Comparison of ENCODE assay signal across 20 cellular contexts in the genomic region with DNA sequence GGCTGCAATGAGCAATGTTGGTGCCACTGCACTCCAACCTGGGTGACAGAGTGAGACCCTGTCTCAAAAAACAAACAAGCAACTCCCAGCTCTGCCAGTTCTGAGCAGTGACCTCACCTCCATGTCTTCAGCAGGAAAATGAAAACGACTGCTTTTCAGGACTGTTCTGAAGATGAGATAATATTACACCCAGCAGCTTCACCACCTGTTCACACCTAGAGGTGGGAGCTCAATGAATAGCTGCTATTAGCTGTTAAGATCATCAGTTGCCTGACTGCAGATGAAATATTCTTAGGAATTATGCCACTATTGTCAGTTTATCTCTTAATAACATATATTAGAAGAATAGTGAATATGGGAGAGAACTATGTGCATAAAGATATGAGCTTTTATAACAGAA. TPM values are rescaled to one million over a fixed set of nuclear protein-coding genes. Genes with fewer than 3 reads are reported as not detected.
A peak's percentile ranks its signal among the peaks of the same experiment; 100 is the strongest.
DNase-seq lines count a peak whose midpoint lies in the region; ATAC-seq, FAIRE-seq and TF ChIP-seq lines count a peak whose summit lies in the region.
"Had no signal": no experiment of that assay in that cellular context is flagged by ENCODE, and none has a peak within 500 bp of the region (broad histone marks: within the 10 kb centered on the region; RNA-seq: fewer than 3 reads in every experiment).

No MANE protein-coding gene starts in this region.

- POLR2A ChIA-PET in HepG2 (lab: Yijun Ruan, JAX) = interaction anchor here (0.6 kb wide), 1 partner anchor 234 kb away, joined by 4 read pairs; no protein-coding TSS in a partner anchor

- in situ Hi-C loops in HepG2 (cut with HindIII; ENCODE audit: extremely low pct_ligation_motif_present, low pct_unique_long_range_greater_than_20kb) = loop anchor here (5.0 to 10.0 kb wide), 2 partner anchors 158 to 316 kb away; partner anchors contain the start of genes AIMP2 and PMS2

- no peak overlapping the region for H3K4me3 ChIP-seq in HepG2 (replicated peaks in 1 of 3; ENCODE audit: insufficient read depth in 1 of 3, low read depth in 2 of 3, low read length in 3 of 3)
- H3K4me3 ChIP-seq in right lobe of liver = no peak overlapping the region
- H3K4me3 ChIP-seq: BLaER1 treated with 17β-estradiol and CSF1 and Interleukin-3, amounts not matched to agents 10 nM and 100 nM; GM23248; Peyer's patch had no signal

- no peak for FAIRE-seq in HepG2 (lab: Jason Lieb, UNC)

- TF ChIP-seq CTCF in HepG2 (CRISPR knock-in tag; IDR thresholded peaks at IDR 0.05) = no peak
- TF ChIP-seq CTCF in right lobe of liver (IDR thresholded peaks at IDR 0.05) = no peak

- TF ChIP-seq RAD21 in HepG2 (CRISPR knock-in tag; IDR thresholded peaks at IDR 0.05) = no peak

- H3K36me3 ChIP-seq in HepG2 (replicated peaks in 1 of 2; ENCODE audit: control insufficient read depth in 1 of 2, insufficient read depth in 2 of 2, low read length in 2 of 2) = no peaks in the 10 kb centered on the region
- H3K36me3 ChIP-seq in right lobe of liver = no peaks in the 10 kb centered on the region
- H3K36me3 ChIP-seq: BLaER1 treated with 17β-estradiol and CSF1 and Interleukin-3, amounts not matched to agents 10 nM and 100 nM; Peyer's patch had no signal

- no peak overlapping the region for H3K4me2 ChIP-seq in HepG2 (ENCODE audit: low read depth, low read length)
- H3K4me2 ChIP-seq: KMS-11 had no signal

- no peak overlapping the region for H2AFZ ChIP-seq in HepG2 (ENCODE audit: low read length)
- H2AFZ ChIP-seq: GM23248 had no signal

- TF ChIP-seq POLR2A in HepG2 (IDR thresholded peaks at IDR 0.05; ENCODE audit: insufficient read depth in 1 of 2, low read depth in 2 of 2, low read length in 2 of 2) (no peak), right lobe of liver (IDR thresholded peaks at IDR 0.05) (no peak)

- 27% methylated on average over 1 of the region's 1 CpG for WGBS in HepG2 (ENCODE audit: low lambda C conversion rate)
- WGBS in right lobe of liver (ENCODE audit: insufficient coverage, low coverage, low lambda C conversion rate, missing lambda C conversion rate) = 17% methylated on average over 1 of the region's 1 CpG

- H3K4me1 ChIP-seq in HepG2 (ENCODE audit: insufficient read depth, low read length) (peaks cover 14% of the 10 kb centered on the region), right lobe of liver (no peaks in the 10 kb centered on the region)
- H3K4me1 ChIP-seq: Peyer's patch had no signal

- TF ChIP-seq EP300 in HepG2 (IDR thresholded peaks at IDR 0.05; ENCODE audit: low read depth in 2 of 2, low read length in 2 of 2) (no peak), HepG2 (CRISPR knock-in tag; IDR thresholded peaks at IDR 0.05; ENCODE audit: borderline replicate concordance) (no peak)

- H4K20me1 ChIP-seq in HepG2 (ENCODE audit: insufficient read depth, low read length) = no peaks in the 10 kb centered on the region
- H4K20me1 ChIP-seq: BLaER1 treated with 17β-estradiol and CSF1 and Interleukin-3, amounts not matched to agents 10 nM and 100 nM had no signal

- H3K9me3 ChIP-seq in HepG2 (ENCODE audit: low read length) (no peaks in the 10 kb centered on the region), right lobe of liver (no peaks in the 10 kb centered on the region)
- H3K9me3 ChIP-seq: BLaER1 treated with 17β-estradiol and CSF1 and Interleukin-3, amounts not matched to agents 10 nM and 100 nM; Peyer's patch had no signal

- CTCF ChIA-PET in HepG2 (lab: Yijun Ruan, JAX; ENCODE audit: low intra/inter-chr PET ratio, low total read pairs) = no interaction called here

- no peak overlapping the region for H3K27ac ChIP-seq in HepG2 (ENCODE audit: extremely low read length, insufficient read depth, low read length)
- H3K27ac ChIP-seq in right lobe of liver = no peak overlapping the region
- H3K27ac ChIP-seq: BLaER1 treated with 17β-estradiol and CSF1 and Interleukin-3, amounts not matched to agents 10 nM and 100 nM; GM23248; KMS-11; Peyer's patch had no signal

- ATAC-seq in HepG2 = no peak
- no peak for ATAC-seq in right lobe of liver
- ATAC-seq in GM21360 (IDR thresholded peaks at IDR 0.05; ENCODE audit: unreplicated experiment) = no peak

- DNase-seq in HepG2 (ENCODE audit: low spot score) = no peak
- no peak for DNase-seq in right lobe of liver
- peak; percentile 49 for DNase-seq in NCI-H146 (lab: John Stamatoyannopoulos, UW)
- peak; percentile 75 for DNase-seq in NCI-H69 (lab: John Stamatoyannopoulos, UW)
- DNase-seq in HPDE6-E6E7 (ENCODE audit: extremely low spot score) = no peak
- DNase-seq in COLO668 (lab: John Stamatoyannopoulos, UW; ENCODE audit: unreplicated experiment) = no peak
- DNase-seq: CD4-positive, alpha-beta memory T cell; EL; GM23248; H9; NCI-H1105; NCI-H187; NCI-H2227 treated with DMSO at 0.1 percent for 48 hours; NCI-H510A; NCI-H748 treated with DMSO at 0.1 percent for 48 hours; Peyer's patch; T-helper 9 cell had no signal

- H3K9ac ChIP-seq in HepG2 (ENCODE audit: insufficient read depth, low read depth, low read length) = no peak overlapping the region
- H3K9ac ChIP-seq: BLaER1 treated with 17β-estradiol and CSF1 and Interleukin-3, amounts not matched to agents 10 nM and 100 nM; GM23248; KMS-11 had no signal

- intact Hi-C loops in HepG2 (cut with micrococcal nuclease; ENCODE audit: unreplicated experiment) (no loop called here), right lobe of liver (cut with DNase I) (loop anchor here (10.0 kb wide), 1 partner anchor 156 kb away; no protein-coding TSS in a partner anchor)

- no peaks in the 10 kb centered on the region for H3K79me2 ChIP-seq in HepG2 (ENCODE audit: insufficient read depth, low read length)

- BruUV-seq in HepG2 (replicated peaks; lab: Mats Ljungman, UMichigan) = no TSS peak

- no peaks in the 10 kb centered on the region for H3K27me3 ChIP-seq in HepG2 (ENCODE audit: control insufficient read depth in 1 of 2, insufficient read depth in 2 of 2, low read length in 2 of 2)
- no peaks in the 10 kb centered on the region for H3K27me3 ChIP-seq in right lobe of liver
- H3K27me3 ChIP-seq: BLaER1 treated with 17β-estradiol and CSF1 and Interleukin-3, amounts not matched to agents 10 nM and 100 nM; Peyer's patch had no signal

RNA-seq across cellular contexts. Expression of gene FAM220A, which starts 28.0 kb away (rescaled TPM):
- total RNA-seq in HepG2 (2016; rRNA removed; fragmentation: Illumina TruSeq; extraction: Trizol) = 12.0 and 14.7 TPM in 2 replicates
- total RNA-seq in HepG2 (2016; cell fraction: cytosol; rRNA removed; fragmentation: Illumina TruSeq; extraction: Trizol; ENCODE audit: low read depth) = 8.8 TPM in 2 replicates
- total RNA-seq in HepG2 (2016; cell fraction: insoluble cytoplasmic fraction; rRNA removed; fragmentation: Illumina TruSeq; extraction: Trizol) = 12.4 and 12.8 TPM in 2 replicates
- total RNA-seq in HepG2 (2016; cell fraction: membrane; rRNA removed; fragmentation: Illumina TruSeq; extraction: Trizol) = 24.5 and 25.6 TPM in 2 replicates
- total RNA-seq in HepG2 (2016; cell fraction: nucleus; rRNA removed; fragmentation: Illumina TruSeq; extraction: Trizol) = 6.4 and 7.1 TPM in 2 replicates
- polyA plus RNA-seq in HepG2 (2011; rRNA removed) = 10.2 and 10.5 TPM in 2 replicates
- polyA plus RNA-seq in HepG2 (2011; cell fraction: cytosol; rRNA removed) = 8.5 and 10.8 TPM in 2 replicates
- 3.0 and 4.0 TPM in 2 replicates for polyA plus RNA-seq in HepG2 (2011; cell fraction: nucleus; rRNA removed)
- 8.1 and 8.3 TPM in 2 replicates for polyA plus RNA-seq in HepG2 (2012)
- 10.3 and 11.6 TPM in 2 replicates for polyA plus RNA-seq in HepG2 (2016; cell fraction: cytosol; fragmentation: Illumina TruSeq; extraction: Trizol; ENCODE audit: low read depth)
- 16.3 and 16.9 TPM in 2 replicates for polyA plus RNA-seq in HepG2 (2016; cell fraction: insoluble cytoplasmic fraction; fragmentation: Illumina TruSeq; extraction: Trizol; ENCODE audit: low read depth)
- polyA plus RNA-seq in HepG2 (2016; cell fraction: membrane; fragmentation: Illumina TruSeq; extraction: Trizol; ENCODE audit: low read depth) = 20.2 and 22.5 TPM in 2 replicates
- polyA plus RNA-seq in HepG2 (2016; cell fraction: nucleus; fragmentation: Illumina TruSeq; extraction: Trizol; ENCODE audit: insufficient read depth, low read depth) = 8.1 and 8.6 TPM in 2 replicates
- polyA minus RNA-seq in HepG2 (2011; rRNA and poly(A)+ RNA removed; ENCODE audit: low replicate concordance) = 12.7 and 12.9 TPM in 2 replicates
- 11.9 and 15.0 TPM in 2 replicates for polyA minus RNA-seq in HepG2 (2011; cell fraction: cytosol; rRNA and poly(A)+ RNA removed)
- 4.0 and 4.7 TPM in 2 replicates for polyA minus RNA-seq in HepG2 (2011; cell fraction: nucleus; rRNA and poly(A)+ RNA removed)
- total RNA-seq in right lobe of liver = 1 to 10 TPM; 3.5 to 9.5 (median 5.5) TPM

RNA-seq across cellular contexts. Expression of gene CYTH3, which starts 48.4 kb away (rescaled TPM):
- total RNA-seq in HepG2 (2016; rRNA removed; fragmentation: Illumina TruSeq; extraction: Trizol) (2.8 and 3.8 TPM in 2 replicates), right lobe of liver (1 to 10 TPM; 2.7 to 6.6 (median 4.1) TPM)
- total RNA-seq in HepG2 (2016; cell fraction: cytosol; rRNA removed; fragmentation: Illumina TruSeq; extraction: Trizol; ENCODE audit: low read depth) = 1.0 and 1.1 TPM in 2 replicates
- 2.4 and 2.8 TPM in 2 replicates for total RNA-seq in HepG2 (2016; cell fraction: insoluble cytoplasmic fraction; rRNA removed; fragmentation: Illumina TruSeq; extraction: Trizol)
- total RNA-seq in HepG2 (2016; cell fraction: membrane; rRNA removed; fragmentation: Illumina TruSeq; extraction: Trizol) = 1.7 and 2.4 TPM in 2 replicates
- total RNA-seq in HepG2 (2016; cell fraction: nucleus; rRNA removed; fragmentation: Illumina TruSeq; extraction: Trizol) = 3.0 and 3.4 TPM in 2 replicates
- 3.1 and 4.6 TPM in 2 replicates for polyA plus RNA-seq in HepG2 (2011; rRNA removed)
- polyA plus RNA-seq in HepG2 (2011; cell fraction: cytosol; rRNA removed) = 2.6 and 4.2 TPM in 2 replicates
- polyA plus RNA-seq in HepG2 (2011; cell fraction: nucleus; rRNA removed) = 8.7 and 13.2 TPM in 2 replicates
- 1.8 and 2.2 TPM in 2 replicates for polyA plus RNA-seq in HepG2 (2012)
- 0.34 and 0.46 TPM in 2 replicates for polyA plus RNA-seq in HepG2 (2016; cell fraction: cytosol; fragmentation: Illumina TruSeq; extraction: Trizol; ENCODE audit: low read depth)
- polyA plus RNA-seq in HepG2 (2016; cell fraction: insoluble cytoplasmic fraction; fragmentation: Illumina TruSeq; extraction: Trizol; ENCODE audit: low read depth) = 2.3 and 2.5 TPM in 2 replicates
- polyA plus RNA-seq in HepG2 (2016; cell fraction: membrane; fragmentation: Illumina TruSeq; extraction: Trizol; ENCODE audit: low read depth) = 1.4 and 1.8 TPM in 2 replicates
- polyA plus RNA-seq in HepG2 (2016; cell fraction: nucleus; fragmentation: Illumina TruSeq; extraction: Trizol; ENCODE audit: insufficient read depth, low read depth) = 5.6 and 6.5 TPM in 2 replicates
- 5.8 and 17.9 TPM in 2 replicates for polyA minus RNA-seq in HepG2 (2011; rRNA and poly(A)+ RNA removed; ENCODE audit: low replicate concordance)
- 1.9 and 2.3 TPM in 2 replicates for polyA minus RNA-seq in HepG2 (2011; cell fraction: cytosol; rRNA and poly(A)+ RNA removed)
- 2.4 and 3.0 TPM in 2 replicates for polyA minus RNA-seq in HepG2 (2011; cell fraction: nucleus; rRNA and poly(A)+ RNA removed)

RNA-seq across cellular contexts. Expression of gene RAC1, which starts 53.5 kb away (rescaled TPM):
- total RNA-seq in HepG2 (2016; rRNA removed; fragmentation: Illumina TruSeq; extraction: Trizol) (80.7 and 92.3 TPM in 2 replicates), right lobe of liver (100 to 1,000 TPM in 1 of 6 experiments, 10 to 100 TPM in 5; 72.6 to 154 (median 89.7) TPM)
- total RNA-seq in HepG2 (2016; cell fraction: cytosol; rRNA removed; fragmentation: Illumina TruSeq; extraction: Trizol; ENCODE audit: low read depth) = 33.7 and 42.8 TPM in 2 replicates
- 79.1 and 81.6 TPM in 2 replicates for total RNA-seq in HepG2 (2016; cell fraction: insoluble cytoplasmic fraction; rRNA removed; fragmentation: Illumina TruSeq; extraction: Trizol)
- total RNA-seq in HepG2 (2016; cell fraction: membrane; rRNA removed; fragmentation: Illumina TruSeq; extraction: Trizol) = 68.4 and 78.8 TPM in 2 replicates
- total RNA-seq in HepG2 (2016; cell fraction: nucleus; rRNA removed; fragmentation: Illumina TruSeq; extraction: Trizol) = 43.3 and 45.3 TPM in 2 replicates
- polyA plus RNA-seq in HepG2 (2011; rRNA removed) = 183 and 228 TPM in 2 replicates
- 157 and 234 TPM in 2 replicates for polyA plus RNA-seq in HepG2 (2011; cell fraction: cytosol; rRNA removed)
- 75.7 and 78.6 TPM in 2 replicates for polyA plus RNA-seq in HepG2 (2011; cell fraction: nucleus; rRNA removed)
- polyA plus RNA-seq in HepG2 (2012) = 160 and 216 TPM in 2 replicates
- 133 and 156 TPM in 2 replicates for polyA plus RNA-seq in HepG2 (2016; cell fraction: cytosol; fragmentation: Illumina TruSeq; extraction: Trizol; ENCODE audit: low read depth)
- 227 and 254 TPM in 2 replicates for polyA plus RNA-seq in HepG2 (2016; cell fraction: insoluble cytoplasmic fraction; fragmentation: Illumina TruSeq; extraction: Trizol; ENCODE audit: low read depth)
- 179 and 194 TPM in 2 replicates for polyA plus RNA-seq in HepG2 (2016; cell fraction: membrane; fragmentation: Illumina TruSeq; extraction: Trizol; ENCODE audit: low read depth)
- polyA plus RNA-seq in HepG2 (2016; cell fraction: nucleus; fragmentation: Illumina TruSeq; extraction: Trizol; ENCODE audit: insufficient read depth, low read depth) = 148 and 169 TPM in 2 replicates
- polyA minus RNA-seq in HepG2 (2011; rRNA and poly(A)+ RNA removed; ENCODE audit: low replicate concordance) = 104 and 174 TPM in 2 replicates
- polyA minus RNA-seq in HepG2 (2011; cell fraction: cytosol; rRNA and poly(A)+ RNA removed) = 92.9 and 96.5 TPM in 2 replicates
- polyA minus RNA-seq in HepG2 (2011; cell fraction: nucleus; rRNA and poly(A)+ RNA removed) = 45.4 and 62.7 TPM in 2 replicates

Comparison
In these comparisons a context has a peak if more than half of its experiments do, and no peak if none do; other contexts are left out.
1. DNase-seq: peak in NCI-H146 (single experiment) and NCI-H69 (single experiment); none in HepG2 (single experiment), right lobe of liver (0 of 3), HPDE6-E6E7 (single experiment) and COLO668 (single experiment).